Comparison of ENCODE assay signal across 8 cellular contexts in the genomic region with DNA sequence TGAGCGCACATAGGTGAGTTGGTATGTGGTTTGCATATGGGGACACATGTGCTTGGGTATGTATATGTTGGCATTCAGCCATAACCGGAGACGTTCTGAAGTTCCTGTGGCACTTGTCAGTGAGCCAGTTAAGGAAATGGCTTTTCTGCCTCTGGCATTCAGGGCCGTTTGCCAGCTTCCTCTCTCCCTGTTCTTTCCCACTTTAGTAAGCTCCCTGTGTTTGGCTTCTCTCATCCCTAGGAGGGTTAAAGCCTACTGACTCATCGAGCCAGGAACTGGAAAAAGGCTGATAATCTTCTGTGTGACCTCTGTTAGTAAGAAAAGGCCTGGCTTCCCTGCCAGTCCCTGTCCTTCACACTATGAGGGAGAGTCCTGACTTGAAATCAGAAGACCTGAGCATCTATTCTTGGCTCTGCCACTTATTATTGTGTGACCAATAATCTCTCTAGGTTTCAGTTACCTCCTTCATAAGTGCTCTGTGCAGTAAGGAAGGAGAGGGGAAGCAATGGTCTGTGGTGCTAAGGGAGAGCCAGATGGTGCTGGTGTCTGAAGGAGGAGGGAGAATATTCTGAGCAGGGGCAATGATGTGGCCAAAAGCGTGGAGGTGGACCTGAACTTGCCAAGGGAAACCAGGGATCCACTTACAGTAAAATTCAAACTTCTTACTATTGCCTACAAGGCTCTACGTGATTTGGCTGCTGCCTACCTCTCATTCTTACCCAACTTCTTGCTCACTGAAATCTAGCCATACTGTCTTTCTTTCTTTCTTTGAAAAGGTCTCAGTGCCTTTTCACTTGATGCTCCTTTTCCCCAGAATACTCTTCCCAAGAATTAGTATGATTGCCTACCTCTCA. TPM values are rescaled to one million over a fixed set of nuclear protein-coding genes. Genes with fewer than 3 reads are reported as not detected.
DNase-seq lines count a peak whose midpoint lies in the region; ATAC-seq, FAIRE-seq and TF ChIP-seq lines count a peak whose summit lies in the region.

No MANE protein-coding gene starts in this region.

- H3K4me1 ChIP-seq in endothelial cell of umbilical vein (ENCODE audit: control insufficient read depth, extremely low read depth, insufficient read depth, low read length) (peaks cover 37% of the 10 kb centered on the region), mucosa of rectum (ENCODE audit: control insufficient read depth in 2 of 2, insufficient read depth in 2 of 2, low read length in 2 of 2) (peaks cover 5 to 32% of the 10 kb centered on the region in 2 donors)

- no peaks in the 10 kb centered on the region for H3K36me3 ChIP-seq in endothelial cell of umbilical vein (ENCODE audit: control insufficient read depth in 2 of 2, extremely low read depth in 1 of 2, insufficient read depth in 2 of 2, low read length in 2 of 2)
- H3K36me3 ChIP-seq in mucosa of rectum (ENCODE audit: control insufficient read depth in 2 of 2, insufficient read depth in 2 of 2, low read length in 2 of 2): peaks cover under 1 to 6% of the 10 kb centered on the region in 2 donors

- peak; percentile 53 for TF ChIP-seq POLR2A in endothelial cell of umbilical vein (IDR thresholded peaks at IDR 0.05; ENCODE audit: low read depth, low read length)

- peak; percentile 93 for DNase-seq in H4 (ENCODE audit: low spot score)
- peak; percentile 97 for DNase-seq in endothelial cell of umbilical vein (ENCODE audit: low read depth, low spot score)
- no peak for DNase-seq in activated CD8-positive, alpha-beta memory T cell treated with anti-CD3 and anti-CD28 coated beads, Interleukin-2, amount 50 U/mL, for 48 hours
- DNase-seq in NCI-H1436 treated with DMSO at 0.1 percent for 48 hours (lab: John Stamatoyannopoulos, UW): no peak

- H3K9me3 ChIP-seq in endothelial cell of umbilical vein (replicated peaks; ENCODE audit: control insufficient read depth, insufficient read depth, low read length) (no peaks in the 10 kb centered on the region), mucosa of rectum (ENCODE audit: control insufficient read depth in 2 of 2, low read length in 2 of 2) (no peaks in the 10 kb centered on the region)

- FAIRE-seq in endothelial cell of umbilical vein (lab: Jason Lieb, UNC): peak; percentile 99

- no peaks in the 10 kb centered on the region for H3K9me1 ChIP-seq in endothelial cell of umbilical vein (replicated peaks; ENCODE audit: control insufficient read depth, extremely low read depth, insufficient read depth, low read length)

- H2AFZ ChIP-seq in endothelial cell of umbilical vein (ENCODE audit: low read depth, low read length): peak overlapping the region; percentile 4

- no peaks in the 10 kb centered on the region for H4K20me1 ChIP-seq in endothelial cell of umbilical vein (replicated peaks; ENCODE audit: control insufficient read depth, extremely low read depth, insufficient read depth, low read length)

- intact Hi-C loops in endothelial cell of umbilical vein (cut with micrococcal nuclease): loop anchor here (1.0 kb wide), 2 partner anchors 32 to 47 kb away; a partner anchor contains a TSS

- CTCF ChIA-PET in endothelial cell of umbilical vein (lab: Charles Lee): interaction anchor here (0.6 to 1.8 kb wide), 9 partner anchors 8 to 540 kb away, joined by 3 to 11 read pairs (median 4); a partner anchor contains a TSS

- H3K9ac ChIP-seq in endothelial cell of umbilical vein (replicated peaks; ENCODE audit: extremely low read depth, insufficient read depth, low read length): peak overlapping the region; percentile 12
- peak overlapping the region in 1 of 2 donors; percentile 28 for H3K9ac ChIP-seq in mucosa of rectum (ENCODE audit: low read depth in 1 of 2, low read length in 2 of 2)

- no peak for TF ChIP-seq CTCF in endothelial cell of umbilical vein (IDR thresholded peaks at IDR 0.05; ENCODE audit: extremely low read depth in 1 of 2, insufficient read depth in 1 of 2, low read depth in 1 of 2, low read length in 2 of 2)

- no peak overlapping the region for H3K4me3 ChIP-seq in endothelial cell of umbilical vein (replicated peaks in 1 of 3; ENCODE audit: insufficient read depth in 1 of 3, low read depth in 1 of 3, low read length in 3 of 3)
- no peak overlapping the region for H3K4me3 ChIP-seq in mucosa of rectum (ENCODE audit: low read length in 2 of 2)

- dilution Hi-C loops in endothelial cell of umbilical vein (cut with MboI; ENCODE audit: extremely low pct_ligation_motif_present, low sequenced_read_pairs): no loop called here

- BruUV-seq in endothelial cell of umbilical vein (replicated peaks; lab: Mats Ljungman, UMichigan): no TSS peak

- POLR2A ChIA-PET in endothelial cell of umbilical vein (lab: Charles Lee): interaction anchor here (0.5 to 1.0 kb wide), 3 partner anchors 48 to 377 kb away, joined by 3 to 5 read pairs (median 4); a partner anchor contains a TSS

- no peak for ATAC-seq in HG03108 (IDR thresholded peaks at IDR 0.05; ENCODE audit: unreplicated experiment)
- no peak for ATAC-seq in GM21423 (IDR thresholded peaks at IDR 0.05; ENCODE audit: unreplicated experiment)

- peak overlapping the region; percentile 13 for H3K4me2 ChIP-seq in endothelial cell of umbilical vein (ENCODE audit: insufficient read depth, low read length)

- H3K27me3 ChIP-seq in endothelial cell of umbilical vein (ENCODE audit: control insufficient read depth in 2 of 2, insufficient read depth in 2 of 2, low read length in 2 of 2) (no peaks in the 10 kb centered on the region), mucosa of rectum (ENCODE audit: control insufficient read depth in 2 of 2, insufficient read depth in 2 of 2, low read length in 2 of 2) (no peaks in the 10 kb centered on the region)

- H3K27ac ChIP-seq in endothelial cell of umbilical vein (ENCODE audit: insufficient read depth, low read depth, low read length) (peak overlapping the region; percentile 66), mucosa of rectum (ENCODE audit: low read depth in 2 of 2, low read length in 2 of 2) (peak overlapping the region; percentile 70)

- no peaks in the 10 kb centered on the region for H3K79me2 ChIP-seq in endothelial cell of umbilical vein (ENCODE audit: control insufficient read depth, insufficient read depth, low read length)

TF ChIP-seq in PFSK-1, 5 proteins besides CTCF, POLR2A, EP300 and RAD21 (continues in another document):
- 0 out of 2 replicates have a peak, but pooled peaks have one; percentile 43 for TF ChIP-seq POLR2AphosphoS5 (IDR thresholded peaks at IDR 0.05; ENCODE audit: low read depth, low read length)

TF ChIP-seq in endothelial cell of umbilical vein, 7 proteins besides CTCF, POLR2A, EP300 and RAD21 (continues in another document):
- TF ChIP-seq MYC (IDR thresholded peaks at IDR 0.05; ENCODE audit: low read depth, low read length): peak; percentile 38
- TF ChIP-seq FOS (IDR thresholded peaks at IDR 0.05; ENCODE audit: borderline replicate concordance, insufficient read depth, low read length): peak; percentile 94

RNA-seq across cellular contexts. Expression of a gene that starts 31.4 kb away (rescaled TPM):
- 14.1 and 18.5 TPM in 2 replicates for total RNA-seq in H4 (2014; rRNA removed; shearing (Covaris generic))
- 40.9 TPM for polyA plus RNA-seq in PFSK-1 (2012; ENCODE audit: insufficient read length, low read depth)
- 40.7 and 48.5 TPM in 2 replicates for total RNA-seq in endothelial cell of umbilical vein
- polyA plus RNA-seq in endothelial cell of umbilical vein: 41.8 and 42.3 TPM in 2 replicates
- polyA plus RNA-seq in endothelial cell of umbilical vein (2011; cell fraction: cytosol; rRNA removed): 31.3 and 32.0 TPM in 2 replicates
- 77.7 and 83.6 TPM in 2 replicates for polyA plus RNA-seq in endothelial cell of umbilical vein (2011; cell fraction: nucleus; rRNA removed)
- polyA plus RNA-seq in endothelial cell of umbilical vein (2012): 27.2 and 33.8 TPM in 2 replicates
- 96.0 and 109 TPM in 2 replicates for polyA minus RNA-seq in endothelial cell of umbilical vein
- 46.2 TPM for polyA minus RNA-seq in endothelial cell of umbilical vein (2011; cell fraction: cytosol; rRNA and poly(A)+ RNA removed)
- polyA minus RNA-seq in endothelial cell of umbilical vein (2011; cell fraction: nucleus; rRNA and poly(A)+ RNA removed): 23.5 and 26.7 TPM in 2 replicates

RNA-seq across cellular contexts. Expression of a gene that starts 35.2 kb away (rescaled TPM):
- 0.76 and 0.99 TPM in 2 replicates for total RNA-seq in H4 (2014; rRNA removed; shearing (Covaris generic))
- 28.0 TPM for polyA plus RNA-seq in PFSK-1 (2012; ENCODE audit: insufficient read length, low read depth)
- 4.7 and 5.0 TPM in 2 replicates for total RNA-seq in endothelial cell of umbilical vein
- polyA plus RNA-seq in endothelial cell of umbilical vein: 3.9 and 4.1 TPM in 2 replicates
- polyA plus RNA-seq in endothelial cell of umbilical vein (2011; cell fraction: cytosol; rRNA removed): 1.6 and 1.7 TPM in 2 replicates
- polyA plus RNA-seq in endothelial cell of umbilical vein (2011; cell fraction: nucleus; rRNA removed): 9.2 and 12.3 TPM in 2 replicates
- 1.7 and 1.8 TPM in 2 replicates for polyA plus RNA-seq in endothelial cell of umbilical vein (2012)
- 1.7 and 2.9 TPM in 2 replicates for polyA minus RNA-seq in endothelial cell of umbilical vein
- not detected for polyA minus RNA-seq in endothelial cell of umbilical vein (2011; cell fraction: cytosol; rRNA and poly(A)+ RNA removed)
- 2.7 and 5.3 TPM in 2 replicates for polyA minus RNA-seq in endothelial cell of umbilical vein (2011; cell fraction: nucleus; rRNA and poly(A)+ RNA removed)

RNA-seq across cellular contexts. Expression of a gene that starts 47.8 kb away (rescaled TPM):
- 67.0 and 72.4 TPM in 2 replicates for total RNA-seq in H4 (2014; rRNA removed; shearing (Covaris generic))
- polyA plus RNA-seq in PFSK-1 (2012; ENCODE audit: insufficient read length, low read depth): 89.1 TPM
- 46.9 and 47.9 TPM in 2 replicates for total RNA-seq in endothelial cell of umbilical vein
- 60.3 and 65.1 TPM in 2 replicates for polyA plus RNA-seq in endothelial cell of umbilical vein
- 60.4 and 62.6 TPM in 2 replicates for polyA plus RNA-seq in endothelial cell of umbilical vein (2011; cell fraction: cytosol; rRNA removed)
- polyA plus RNA-seq in endothelial cell of umbilical vein (2011; cell fraction: nucleus; rRNA removed): 149 and 162 TPM in 2 replicates
- polyA plus RNA-seq in endothelial cell of umbilical vein (2012): 46.4 and 58.9 TPM in 2 replicates
- polyA minus RNA-seq in endothelial cell of umbilical vein: 54.4 and 65.2 TPM in 2 replicates
- polyA minus RNA-seq in endothelial cell of umbilical vein (2011; cell fraction: cytosol; rRNA and poly(A)+ RNA removed): 24.6 TPM
- polyA minus RNA-seq in endothelial cell of umbilical vein (2011; cell fraction: nucleus; rRNA and poly(A)+ RNA removed): 22.0 and 32.4 TPM in 2 replicates

RNA-seq across cellular contexts. Expression of a gene that starts 47.8 kb away (rescaled TPM):
- 0.62 TPM in 1 of 2 replicates, not detected in the other for total RNA-seq in H4 (2014; rRNA removed; shearing (Covaris generic))
- 0.21 TPM for polyA plus RNA-seq in PFSK-1 (2012; ENCODE audit: insufficient read length, low read depth)
- 0.07 TPM in 1 of 2 replicates, not detected in the other for total RNA-seq in endothelial cell of umbilical vein
- 0.03 and 0.10 TPM in 2 replicates for polyA plus RNA-seq in endothelial cell of umbilical vein
- polyA plus RNA-seq in endothelial cell of umbilical vein (2011; cell fraction: cytosol; rRNA removed): 0.03 TPM in 2 replicates
- 0.07 and 0.43 TPM in 2 replicates for polyA plus RNA-seq in endothelial cell of umbilical vein (2011; cell fraction: nucleus; rRNA removed)
- polyA plus RNA-seq in endothelial cell of umbilical vein (2012): 0.03 and 0.25 TPM in 2 replicates
- not detected in 2 replicates for polyA minus RNA-seq in endothelial cell of umbilical vein
- polyA minus RNA-seq in endothelial cell of umbilical vein (2011; cell fraction: cytosol; rRNA and poly(A)+ RNA removed): not detected
- polyA minus RNA-seq in endothelial cell of umbilical vein (2011; cell fraction: nucleus; rRNA and poly(A)+ RNA removed): 0.05 TPM in 1 of 2 replicates, not detected in the other

Comparison
In these comparisons a context has a peak if more than half of its experiments do, and no peak if none do; other contexts are left out.
1. DNase-seq: peak in H4 (single experiment) and endothelial cell of umbilical vein (single experiment); none in activated CD8-positive, alpha-beta memory T cell treated with anti-CD3 and anti-CD28 coated beads, Interleukin-2, amount 50 U/mL, for 48 hours (single experiment) and NCI-H1436 treated with DMSO at 0.1 percent for 48 hours (single experiment).